8 cellular contexts compared by ENCODE assay signal in genomic region chr1:236522937-236523703, GRCh38. TPM values are rescaled to one million over a fixed set of nuclear protein-coding genes. Genes with fewer than 3 reads are reported as not detected.
DNase-seq lines count a peak whose midpoint lies in the region; ATAC-seq and TF ChIP-seq lines count a peak whose summit lies in the region.

No MANE protein-coding gene starts in this region.

- H3K9me3 Mint-ChIP-seq in memory B cell, result no peaks in the 10 kb centered on the region
- H3K9me3 Mint-ChIP-seq in type B pancreatic cell, result peaks cover 3% of the 10 kb centered on the region

- no peak for TF ChIP-seq CTCF in coronary artery (IDR thresholded peaks at IDR 0.05)
- no peak for TF ChIP-seq CTCF in type B pancreatic cell (conservative IDR thresholded peaks at IDR 0.05)

- H3K4me1 Mint-ChIP-seq in memory B cell (peaks cover 2% of the 10 kb centered on the region), type B pancreatic cell (ENCODE audit: unreplicated experiment) (peaks cover 13% of the 10 kb centered on the region)

- DNase-seq in NCI-H1417 (lab: John Stamatoyannopoulos, UW) (peak in 2 of 3 experiments; percentile 73 to 77), NCI-H1417 treated with DMSO at 0.1 percent for 48 hours (lab: John Stamatoyannopoulos, UW) (no peak), NCI-H2029 treated with DMSO at 0.1 percent for 48 hours (lab: John Stamatoyannopoulos, UW) (peak; percentile 41), coronary artery (ENCODE audit: low spot score) (no peak), memory B cell (ENCODE audit: low spot score in 2 of 2) (peak in 1 of 2 donors; percentile 12), type B pancreatic cell (ENCODE audit: extremely low spot score, unreplicated experiment) (no peak), SW 1271 (lab: John Stamatoyannopoulos, UW) (no peak)

- H3K27me3 Mint-ChIP-seq in memory B cell (peaks cover 2% of the 10 kb centered on the region), type B pancreatic cell (no peaks in the 10 kb centered on the region)

- H3K4me3 Mint-ChIP-seq in memory B cell (peak overlapping the region; percentile 99), type B pancreatic cell (peak overlapping the region; percentile 98)

- peak overlapping the region; percentile 89 to 96 for H3K27ac ChIP-seq in coronary artery

- peak overlapping the region; percentile 96 for H3K4me3 ChIP-seq in coronary artery

- H3K27ac Mint-ChIP-seq in memory B cell (peak overlapping the region; percentile 96), type B pancreatic cell (peak overlapping the region; percentile 61)

- ATAC-seq in memory B cell (ENCODE audit: low read depth), result no peak
- ATAC-seq in GM21529 (IDR thresholded peaks at IDR 0.05; ENCODE audit: unreplicated experiment), result no peak

- H3K36me3 Mint-ChIP-seq in memory B cell (peaks cover 9% of the 10 kb centered on the region), type B pancreatic cell (peaks cover 13% of the 10 kb centered on the region)

RNA-seq across cellular contexts. Expression of gene LGALS8, which starts 0.7 kb away (rescaled TPM):
- total RNA-seq in type B pancreatic cell (ENCODE audit: low replicate concordance), result 42.4 and 87.4 TPM in 2 replicates

Comparison
In these comparisons a context has a peak if more than half of its experiments do, and no peak if none do; other contexts are left out.
1. DNase-seq: peak in NCI-H1417 (2 of 3) and NCI-H2029 treated with DMSO at 0.1 percent for 48 hours (single experiment); none in NCI-H1417 treated with DMSO at 0.1 percent for 48 hours (single experiment), coronary artery (single experiment), type B pancreatic cell (single experiment) and SW 1271 (0 of 2).